In genomic region chr4:82293304-82293703, GRCh38 we compare ENCODE assay signal across 9 cellular contexts.
DNase-seq lines count a peak whose midpoint lies in the region; ATAC-seq and TF ChIP-seq lines count a peak whose summit lies in the region.
"Had no signal": no experiment of that assay in that cellular context is flagged by ENCODE, and none has a peak within 500 bp of the region (broad histone marks: within the 10 kb centered on the region; RNA-seq: fewer than 3 reads in every experiment).

No MANE protein-coding gene starts in this region.

- H4K20me1 ChIP-seq in osteoblast (ENCODE audit: insufficient read depth, low read length), result no peaks in the 10 kb centered on the region

- H2AFZ ChIP-seq in osteoblast (ENCODE audit: low read length), result no peak overlapping the region

- H3K27ac ChIP-seq in osteoblast (ENCODE audit: low read depth, low read length), result no peak overlapping the region

- H3K9me3 ChIP-seq in osteoblast (ENCODE audit: low read depth, low read length), result no peaks in the 10 kb centered on the region

- H3K4me1 ChIP-seq in osteoblast (ENCODE audit: insufficient read depth, low read length), result no peaks in the 10 kb centered on the region

- no peak overlapping the region for H3K4me3 ChIP-seq in osteoblast (ENCODE audit: insufficient read depth, low read length)

- no peak overlapping the region for H3K4me2 ChIP-seq in osteoblast (ENCODE audit: insufficient read depth, low read length)

- TF ChIP-seq CTCF in osteoblast (IDR thresholded peaks at IDR 0.05; ENCODE audit: extremely low read depth, low read depth, low read length) (no peak), mesothelial cell of epicardium (IDR thresholded peaks at IDR 0.05; ENCODE audit: unreplicated experiment) (no peak)

- H3K27ac Mint-ChIP-seq in IgD-negative memory B cell, result peak overlapping the region in 1 of 3 donors; percentile 2
- no peak overlapping the region for H3K27ac Mint-ChIP-seq in mesothelial cell of epicardium

- DNase-seq in central memory CD4-positive, alpha-beta T cell, result peak; percentile 57
- DNase-seq in osteoblast (ENCODE audit: insufficient read length, low spot score, missing footprints), result no peak
- no peak for DNase-seq in mucosa of gallbladder (ENCODE audit: low spot score)
- no peak for DNase-seq in mesothelial cell of epicardium (ENCODE audit: low spot score in 2 of 2, unreplicated experiment in 2 of 2)
- DNase-seq in NCI-H146 treated with DMSO at 0.1 percent for 48 hours (lab: John Stamatoyannopoulos, UW; ENCODE audit: unreplicated experiment), result no peak
- DNase-seq: right cardiac atrium had no signal

- no peaks in the 10 kb centered on the region for H3K36me3 ChIP-seq in osteoblast (ENCODE audit: insufficient read depth, low read length)

- H3K79me2 ChIP-seq in osteoblast (ENCODE audit: insufficient read depth, low read length), result no peaks in the 10 kb centered on the region

- H3K4me1 Mint-ChIP-seq in IgD-negative memory B cell (peaks cover 13 to 18% (median 13%) of the 10 kb centered on the region in 3 donors), mesothelial cell of epicardium (no peaks in the 10 kb centered on the region)

- ATAC-seq in GM18858 (IDR thresholded peaks at IDR 0.05; ENCODE audit: unreplicated experiment), result peak; percentile 100
- ATAC-seq in GM21723 (IDR thresholded peaks at IDR 0.05; ENCODE audit: unreplicated experiment), result peak; percentile 99
- ATAC-seq: right cardiac atrium had no signal

- H3K9me3 Mint-ChIP-seq in IgD-negative memory B cell, result peaks cover 0 to 2% (median 0%) of the 10 kb centered on the region in 3 donors
- H3K9me3 Mint-ChIP-seq in mesothelial cell of epicardium, result no peaks in the 10 kb centered on the region

- H3K36me3 Mint-ChIP-seq in IgD-negative memory B cell, result no peaks in the 10 kb centered on the region
- no peaks in the 10 kb centered on the region for H3K36me3 Mint-ChIP-seq in mesothelial cell of epicardium

- H3K27me3 Mint-ChIP-seq in IgD-negative memory B cell (peaks cover 4% of the 10 kb centered on the region), mesothelial cell of epicardium (ENCODE audit: low read depth) (no peaks in the 10 kb centered on the region)

- peak overlapping the region in 3 of 4 donors; percentile 1 to 45 (median 1) for H3K4me3 Mint-ChIP-seq in IgD-negative memory B cell
- H3K4me3 Mint-ChIP-seq in mesothelial cell of epicardium, result no peak overlapping the region

- no peaks in the 10 kb centered on the region for H3K27me3 ChIP-seq in osteoblast (ENCODE audit: insufficient read depth, low read length)
